In the genomic region with DNA sequence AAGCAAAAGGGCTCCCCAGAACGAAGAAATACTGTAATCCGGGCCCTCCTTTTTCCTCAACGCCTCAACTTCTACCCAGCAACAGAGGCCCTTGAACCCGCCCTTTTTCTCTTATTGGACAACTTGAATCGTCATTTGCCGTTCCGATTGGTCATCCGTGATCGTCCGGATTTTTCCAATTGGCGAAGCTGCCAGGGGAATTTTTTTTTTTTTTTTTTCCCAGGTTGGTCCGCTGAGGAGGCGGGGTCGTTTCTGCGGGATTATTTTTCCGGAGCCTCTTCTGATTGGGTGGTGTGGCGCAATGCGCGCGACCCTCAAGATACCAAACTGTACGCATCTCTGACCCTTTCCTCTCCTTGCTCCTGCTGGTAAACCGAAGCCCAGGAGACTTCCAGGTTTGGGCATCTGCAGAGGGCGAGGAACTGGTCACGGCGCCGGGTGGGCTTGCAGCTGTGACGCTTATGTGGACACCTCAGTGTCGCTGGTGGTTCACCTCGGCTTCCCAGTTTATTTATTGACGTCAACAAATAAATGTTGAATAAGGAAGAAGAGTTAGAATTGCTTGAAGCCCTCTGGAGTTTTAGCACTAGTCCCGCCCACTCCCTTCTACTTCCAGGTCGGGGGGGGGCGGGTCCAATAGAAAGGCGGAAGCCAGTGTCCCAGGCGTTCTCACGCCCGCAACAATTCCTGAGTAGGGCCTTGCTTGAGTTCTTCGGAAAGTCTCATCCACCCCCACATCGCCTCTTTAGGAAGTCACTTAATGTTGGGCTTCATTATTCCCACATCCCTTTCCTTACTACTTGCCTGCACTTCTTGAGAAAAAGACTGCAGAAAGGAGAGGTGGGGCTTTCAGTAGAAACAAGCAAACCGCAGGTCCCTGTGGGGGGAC, we compare ENCODE assay signal across 8 cellular contexts. TPM values are rescaled to one million over a fixed set of nuclear protein-coding genes. Genes with fewer than 3 reads are reported as not detected.
DNase-seq lines count a peak whose midpoint lies in the region; ATAC-seq, FAIRE-seq and TF ChIP-seq lines count a peak whose summit lies in the region.

A gene with protein sequence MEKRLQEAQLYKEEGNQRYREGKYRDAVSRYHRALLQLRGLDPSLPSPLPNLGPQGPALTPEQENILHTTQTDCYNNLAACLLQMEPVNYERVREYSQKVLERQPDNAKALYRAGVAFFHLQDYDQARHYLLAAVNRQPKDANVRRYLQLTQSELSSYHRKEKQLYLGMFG (plus strand): TSS at position 654 of the 889 bp plus-strand sequence. CDS start 363 bp downstream, outside the sequence.

- no peaks in the 10 kb centered on the region for H3K27me3 Mint-ChIP-seq in natural killer cell treated with Interleukin-12 subunit alpha and Interleukin-12 subunit beta and Interleukin-15 and Interleukin-18, amount 100 ng/mL, for 72 hours

- ATAC-seq in natural killer cell treated with Interleukin-12 subunit alpha and Interleukin-12 subunit beta and Interleukin-15 and Interleukin-18, amount 100 ng/mL, for 72 hours, result peak; percentile 68 to 82
- peak; percentile 56 for ATAC-seq in stimulated activated naive CD8-positive, alpha-beta T cell treated with anti-CD3 and anti-CD28 coated beads, Interleukin-15, Interleukin-2, amounts not matched to agents 100 U/mL and 50 U/mL, for 24 hours

- peak within 1 kb of the TSS; percentile 88 for H2AFZ ChIP-seq in Loucy (ENCODE audit: low read length)

- H3K36me3 ChIP-seq in Loucy (ENCODE audit: insufficient read depth, low read length), result peaks cover 17% of the 10 kb centered on the region; the same call in 1 of the 2 replicates

- H3K36me3 Mint-ChIP-seq in natural killer cell treated with Interleukin-12 subunit alpha and Interleukin-12 subunit beta and Interleukin-15 and Interleukin-18, amount 100 ng/mL, for 72 hours, result peaks cover 24% of the 10 kb centered on the region

- H3K9me3 Mint-ChIP-seq in natural killer cell treated with Interleukin-12 subunit alpha and Interleukin-12 subunit beta and Interleukin-15 and Interleukin-18, amount 100 ng/mL, for 72 hours, result no peaks in the 10 kb centered on the region

- H3K27ac Mint-ChIP-seq in natural killer cell treated with Interleukin-12 subunit alpha and Interleukin-12 subunit beta and Interleukin-15 and Interleukin-18, amount 100 ng/mL, for 72 hours, result peak within 1 kb of the TSS; percentile 90 to 92

- no peaks in the 10 kb centered on the region for H3K9me3 ChIP-seq in Loucy (ENCODE audit: insufficient read depth, low read depth, low read length)

- no peak for FAIRE-seq in H54 (lab: Jason Lieb, UNC)

- peak within 1 kb of the TSS; percentile 98 for H3K9ac ChIP-seq in Loucy (ENCODE audit: low read depth, low read length, poor library complexity, severe bottlenecking)

- H3F3A ChIP-seq in Loucy (ENCODE audit: low read depth), result peaks cover 3% of the 10 kb centered on the region

- H3K4me3 Mint-ChIP-seq in natural killer cell treated with Interleukin-12 subunit alpha and Interleukin-12 subunit beta and Interleukin-15 and Interleukin-18, amount 100 ng/mL, for 72 hours, result peak within 1 kb of the TSS; percentile 92

- peaks cover 27% of the 10 kb centered on the region for H3K4me1 ChIP-seq in Loucy (ENCODE audit: insufficient read depth, low read length, poor library complexity, severe bottlenecking)

- peaks cover 37 to 41% of the 10 kb centered on the region in 2 donors for H3K4me1 Mint-ChIP-seq in natural killer cell treated with Interleukin-12 subunit alpha and Interleukin-12 subunit beta and Interleukin-15 and Interleukin-18, amount 100 ng/mL, for 72 hours (ENCODE audit: low read depth in 2 of 2)

- H3K4me3 ChIP-seq in Loucy (ENCODE audit: low read length, poor library complexity, severe bottlenecking) (peak within 1 kb of the TSS; percentile 92), fibroblast of pulmonary artery (replicated peaks; ENCODE audit: low read depth, low read length) (peak within 1 kb of the TSS; percentile 71)

- TF ChIP-seq CTCF in Loucy (conservative IDR thresholded peaks at IDR 0.05; ENCODE audit: low read length) (no peak), fibroblast of pulmonary artery (IDR thresholded peaks at IDR 0.05; ENCODE audit: low read length, missing control alignments) (no peak)

- H3K4me2 ChIP-seq in Loucy (ENCODE audit: low read depth, low read length, poor library complexity, severe bottlenecking), result peak within 1 kb of the TSS; percentile 81

- no peaks in the 10 kb centered on the region for H3K9me2 ChIP-seq in Loucy (replicated peaks; ENCODE audit: low read depth, low read length)

- DNase-seq in EL (peak; percentile 99), H54 (ENCODE audit: insufficient read length, low spot score) (peak; percentile 64), fibroblast of pulmonary artery (ENCODE audit: low read depth) (peak; percentile 99)
- DNase-seq in activated T-helper 9 cell treated with anti-CD3 and anti-CD28 coated beads, Interleukin-2, amount 50 U/mL, for 16 hours (ENCODE audit: low read depth), result peak; percentile 78
- DNase-seq in natural killer cell treated with Interleukin-12 subunit alpha and Interleukin-12 subunit beta and Interleukin-15 and Interleukin-18, amount 100 ng/mL, for 72 hours (ENCODE audit: low spot score), result peak; percentile 91
- DNase-seq in stimulated activated naive CD8-positive, alpha-beta T cell treated with anti-CD3 and anti-CD28 coated beads, Interleukin-15, Interleukin-2, amounts not matched to agents 100 U/mL and 50 U/mL, for 24 hours, result peak; percentile 86

- H3K27me3 ChIP-seq in Loucy (ENCODE audit: insufficient read depth, low read length, poor library complexity, severe bottlenecking), result no peaks in the 10 kb centered on the region

- peaks cover 78% of the 10 kb centered on the region for H3K79me2 ChIP-seq in Loucy (ENCODE audit: insufficient read depth, low read length)

- peaks cover 57% of the 10 kb centered on the region for H4K20me1 ChIP-seq in Loucy (ENCODE audit: insufficient read depth, low read length, poor library complexity, severe bottlenecking)

- TF ChIP-seq POLR2A in H54 (IDR thresholded peaks at IDR 0.05; ENCODE audit: low read depth, low read length) (peak; percentile 28; the same call in 1 of the 2 replicates), Raji (IDR thresholded peaks at IDR 0.05; ENCODE audit: insufficient read depth, low read depth, low read length) (peak; percentile 83)

RNA-seq across cellular contexts. Expression of the gene that starts here (rescaled TPM):
- 10 to 100 TPM; 36.8 to 39.4 TPM for total RNA-seq in natural killer cell treated with Interleukin-12 subunit alpha and Interleukin-12 subunit beta and Interleukin-15 and Interleukin-18, amount 100 ng/mL, for 72 hours

Comparison
In these comparisons a context has a peak if more than half of its experiments do, and no peak if none do; other contexts are left out.
1. Peak in every context shown above with its lines: DNase-seq, ATAC-seq and H3K4me3 ChIP-seq.